In the genomic region with DNA sequence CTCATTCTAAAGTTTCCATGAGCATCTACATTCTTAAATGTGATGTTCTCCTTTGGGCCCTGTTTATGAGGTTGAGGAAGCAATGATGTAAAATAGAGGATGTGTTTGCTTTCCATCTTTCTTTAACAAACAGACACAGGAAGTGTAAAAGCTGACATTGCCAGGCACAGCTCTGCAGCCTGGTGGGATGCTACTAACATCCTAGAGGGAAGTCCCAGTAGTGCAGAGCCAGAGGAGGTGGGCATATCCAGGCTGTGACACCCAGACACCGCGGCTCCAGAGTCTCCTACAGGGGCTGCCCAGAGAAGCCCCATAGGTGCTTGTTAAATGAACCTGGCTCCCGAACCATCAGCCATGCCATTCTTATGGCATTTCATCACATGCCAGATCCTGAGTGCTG, we compare ENCODE assay signal across 1 cellular context.
TF ChIP-seq lines count a peak whose summit lies in the region.

No MANE protein-coding gene starts in this region.

TF ChIP-seq in HepG2, 621 proteins besides CTCF, POLR2A, EP300 and RAD21:
- TF ChIP-seq AGO1 (IDR thresholded peaks at IDR 0.05; ENCODE audit: low read depth, low read length, poor library complexity, severe bottlenecking) (no peak), ZNF577 (CRISPR knock-in tag; IDR thresholded peaks at IDR 0.05; ENCODE audit: borderline replicate concordance, low read depth) (no peak), WIZ (CRISPR knock-in tag; IDR thresholded peaks at IDR 0.05) (no peak), CEBPG (CRISPR knock-in tag; IDR thresholded peaks at IDR 0.05) (no peak), ZBTB43 (CRISPR knock-in tag; conservative IDR thresholded peaks at IDR 0.05) (no peak), KMT2B (CRISPR knock-in tag; IDR thresholded peaks at IDR 0.05) (no peak), ZBTB44 (CRISPR knock-in tag; IDR thresholded peaks at IDR 0.05) (no peak), ETS1 (CRISPR knock-in tag; IDR thresholded peaks at IDR 0.05) (no peak), ZNF275 (CRISPR knock-in tag; IDR thresholded peaks at IDR 0.05; ENCODE audit: borderline replicate concordance) (no peak), FOSL1 (CRISPR knock-in tag; IDR thresholded peaks at IDR 0.05; ENCODE audit: borderline replicate concordance) (no peak), BCL6 (CRISPR knock-in tag; IDR thresholded peaks at IDR 0.05) (no peak), ZFP62 (CRISPR knock-in tag; IDR thresholded peaks at IDR 0.05) (no peak), ZNF562 (CRISPR knock-in tag; IDR thresholded peaks at IDR 0.05; ENCODE audit: borderline replicate concordance) (no peak)
- TF ChIP-seq, protein P1, sequence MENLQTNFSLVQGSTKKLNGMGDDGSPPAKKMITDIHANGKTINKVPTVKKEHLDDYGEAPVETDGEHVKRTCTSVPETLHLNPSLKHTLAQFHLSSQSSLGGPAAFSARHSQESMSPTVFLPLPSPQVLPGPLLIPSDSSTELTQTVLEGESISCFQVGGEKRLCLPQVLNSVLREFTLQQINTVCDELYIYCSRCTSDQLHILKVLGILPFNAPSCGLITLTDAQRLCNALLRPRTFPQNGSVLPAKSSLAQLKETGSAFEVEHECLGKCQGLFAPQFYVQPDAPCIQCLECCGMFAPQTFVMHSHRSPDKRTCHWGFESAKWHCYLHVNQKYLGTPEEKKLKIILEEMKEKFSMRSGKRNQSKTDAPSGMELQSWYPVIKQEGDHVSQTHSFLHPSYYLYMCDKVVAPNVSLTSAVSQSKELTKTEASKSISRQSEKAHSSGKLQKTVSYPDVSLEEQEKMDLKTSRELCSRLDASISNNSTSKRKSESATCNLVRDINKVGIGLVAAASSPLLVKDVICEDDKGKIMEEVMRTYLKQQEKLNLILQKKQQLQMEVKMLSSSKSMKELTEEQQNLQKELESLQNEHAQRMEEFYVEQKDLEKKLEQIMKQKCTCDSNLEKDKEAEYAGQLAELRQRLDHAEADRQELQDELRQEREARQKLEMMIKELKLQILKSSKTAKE (CRISPR knock-in tag; IDR thresholded peaks at IDR 0.05; ENCODE audit: borderline replicate concordance): no peak
- TF ChIP-seq, protein P2, sequence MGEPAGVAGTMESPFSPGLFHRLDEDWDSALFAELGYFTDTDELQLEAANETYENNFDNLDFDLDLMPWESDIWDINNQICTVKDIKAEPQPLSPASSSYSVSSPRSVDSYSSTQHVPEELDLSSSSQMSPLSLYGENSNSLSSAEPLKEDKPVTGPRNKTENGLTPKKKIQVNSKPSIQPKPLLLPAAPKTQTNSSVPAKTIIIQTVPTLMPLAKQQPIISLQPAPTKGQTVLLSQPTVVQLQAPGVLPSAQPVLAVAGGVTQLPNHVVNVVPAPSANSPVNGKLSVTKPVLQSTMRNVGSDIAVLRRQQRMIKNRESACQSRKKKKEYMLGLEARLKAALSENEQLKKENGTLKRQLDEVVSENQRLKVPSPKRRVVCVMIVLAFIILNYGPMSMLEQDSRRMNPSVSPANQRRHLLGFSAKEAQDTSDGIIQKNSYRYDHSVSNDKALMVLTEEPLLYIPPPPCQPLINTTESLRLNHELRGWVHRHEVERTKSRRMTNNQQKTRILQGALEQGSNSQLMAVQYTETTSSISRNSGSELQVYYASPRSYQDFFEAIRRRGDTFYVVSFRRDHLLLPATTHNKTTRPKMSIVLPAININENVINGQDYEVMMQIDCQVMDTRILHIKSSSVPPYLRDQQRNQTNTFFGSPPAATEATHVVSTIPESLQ (CRISPR knock-in tag; conservative IDR thresholded peaks at IDR 0.05): no peak
